In the genomic region with DNA sequence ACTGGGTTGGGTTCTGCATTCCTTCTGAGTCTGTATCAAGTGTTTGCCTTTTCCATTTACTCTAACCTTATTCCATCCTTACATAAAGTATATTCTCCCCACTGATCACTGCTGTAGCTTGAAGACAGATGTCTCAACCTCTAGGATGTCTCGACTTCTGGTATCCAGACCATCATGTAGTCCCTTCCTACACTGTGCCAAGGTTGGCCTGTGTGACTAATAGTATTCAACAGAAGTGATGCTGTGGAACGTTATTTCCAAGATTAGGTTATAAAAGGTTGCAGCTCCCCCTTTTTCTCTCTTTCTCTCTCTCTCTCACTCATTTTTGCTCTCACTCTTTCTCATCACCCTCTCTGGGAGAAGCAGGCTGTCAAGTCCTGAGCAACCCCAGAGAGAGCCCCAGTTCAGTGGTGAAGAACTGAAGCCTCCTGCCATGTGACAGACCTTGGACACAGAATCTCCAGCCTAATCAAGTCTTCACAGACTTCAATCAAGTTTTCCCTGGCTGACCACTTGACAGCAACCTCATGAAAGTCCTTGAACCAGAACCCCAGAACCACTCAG, we compare ENCODE assay signal across 27 cellular contexts.
"Had no signal": no experiment of that assay in that cellular context is flagged by ENCODE, and none has a peak within 500 bp of the region (broad histone marks: within the 10 kb centered on the region; RNA-seq: fewer than 3 reads in every experiment).

No MANE protein-coding gene starts in this region.

- H3K4me3 Mint-ChIP-seq: activated B cell treated with CpG ODN at 0.5 μM for 24 hours; activated CD4-positive, alpha-beta memory T cell treated with anti-CD3 and anti-CD28 coated beads, Interleukin-2, amount 10 ng/mL, durations not matched to agents 7 days and 5 days; activated CD4-positive, alpha-beta T cell treated with anti-CD3 and anti-CD28 coated beads, Interleukin-2, amount 10 ng/mL, durations not matched to agents 7 days and 5 days; activated naive CD4-positive, alpha-beta T cell treated with anti-CD3 and anti-CD28 coated beads, Interleukin-2, amount 10 ng/mL, durations not matched to agents 7 days and 5 days; activated naive CD8-positive, alpha-beta T cell treated with anti-CD3 and anti-CD28 coated beads, Interleukin-2, amount 10 ng/mL, durations not matched to agents 7 days and 5 days; central memory CD8-positive, alpha-beta T cell; dendritic cell treated with granulocyte-macrophage colony-stimulating factor and Interleukin-4, amounts not matched to agents 40 ng/mL and 50 ng/mL, for 4 days; endodermal cell; T-helper 17 cell; T-helper 2 cell treated with Interferon-gamma antibody and Interleukin-4, amounts not matched to agents 5 μg/mL and 100 μg/mL, for 36 hours had no signal

- H3K4me1 Mint-ChIP-seq: activated B cell treated with CpG ODN at 0.5 μM for 24 hours had no signal

- ATAC-seq: activated CD4-positive, CD25-positive, alpha-beta regulatory T cell treated with anti-CD3 and anti-CD28 coated beads, Interleukin-2, amount 50 U/mL, for 24 hours; esophagus mucosa; SK-N-SH treated with all-trans-retinoic acid at 6 μM for 48 hours; T-helper 17 cell had no signal

- H3K27me3 Mint-ChIP-seq: activated B cell treated with CpG ODN at 0.5 μM for 24 hours; activated naive CD4-positive, alpha-beta T cell treated with anti-CD3 and anti-CD28 coated beads, Interleukin-2, amount 10 ng/mL, durations not matched to agents 7 days and 5 days; activated naive CD8-positive, alpha-beta T cell treated with anti-CD3 and anti-CD28 coated beads, Interleukin-2, amount 10 ng/mL, durations not matched to agents 7 days and 5 days; central memory CD8-positive, alpha-beta T cell; dendritic cell treated with granulocyte-macrophage colony-stimulating factor and Interleukin-4, amounts not matched to agents 40 ng/mL and 50 ng/mL, for 4 days had no signal

- H3K36me3 Mint-ChIP-seq: activated naive CD4-positive, alpha-beta T cell treated with anti-CD3 and anti-CD28 coated beads, Interleukin-2, amount 10 ng/mL, durations not matched to agents 7 days and 5 days; activated naive CD8-positive, alpha-beta T cell treated with anti-CD3 and anti-CD28 coated beads, Interleukin-2, amount 10 ng/mL, durations not matched to agents 7 days and 5 days had no signal

- H3K9me3 Mint-ChIP-seq: activated B cell treated with CpG ODN at 0.5 μM for 24 hours; activated CD4-positive, alpha-beta memory T cell treated with anti-CD3 and anti-CD28 coated beads, Interleukin-2, amount 10 ng/mL, durations not matched to agents 7 days and 5 days; activated CD4-positive, alpha-beta T cell treated with anti-CD3 and anti-CD28 coated beads, Interleukin-2, amount 10 ng/mL, durations not matched to agents 7 days and 5 days; activated naive CD4-positive, alpha-beta T cell treated with anti-CD3 and anti-CD28 coated beads, Interleukin-2, amount 10 ng/mL, durations not matched to agents 7 days and 5 days; activated naive CD8-positive, alpha-beta T cell treated with anti-CD3 and anti-CD28 coated beads, Interleukin-2, amount 10 ng/mL, durations not matched to agents 7 days and 5 days; activated T-helper 2 cell treated with anti-CD3 and anti-CD28 coated beads, Interferon-gamma antibody, Interleukin-2, Interleukin-4, amounts not matched to agents 10 μg/mL and 5 μg/mL and 100 μg/mL, durations not matched to agents 14 hours and 24 hours and 36 hours; central memory CD8-positive, alpha-beta T cell; dendritic cell treated with granulocyte-macrophage colony-stimulating factor and Interleukin-4, amounts not matched to agents 40 ng/mL and 50 ng/mL, for 4 days; endodermal cell; T-helper 2 cell treated with Interferon-gamma antibody and Interleukin-4, amounts not matched to agents 5 μg/mL and 100 μg/mL, for 36 hours had no signal

- DNase-seq: activated B cell treated with CpG ODN at 0.5 μM for 24 hours; activated CD4-positive, alpha-beta memory T cell treated with anti-CD3 and anti-CD28 coated beads, Interleukin-2, amount 10 ng/mL, durations not matched to agents 7 days and 5 days; activated CD4-positive, alpha-beta T cell treated with anti-CD3 and anti-CD28 coated beads, Interleukin-2, amount 10 ng/mL, durations not matched to agents 7 days and 5 days; activated CD4-positive, alpha-beta T cell treated with anti-CD3 and anti-CD28 coated beads, Interleukin-2, amount 50 U/mL, for 4 hours; activated CD8-positive, alpha-beta memory T cell treated with anti-CD3 and anti-CD28 coated beads, Interleukin-2, amount 50 U/mL, for 48 hours; activated effector memory CD4-positive, alpha-beta T cell treated with anti-CD3 and anti-CD28 coated beads, Interleukin-2, amount 50 U/mL, for 16 hours; activated naive CD4-positive, alpha-beta T cell treated with anti-CD3 and anti-CD28 coated beads, Interleukin-2, amount 10 ng/mL, durations not matched to agents 7 days and 5 days; activated naive CD8-positive, alpha-beta T cell treated with anti-CD3 and anti-CD28 coated beads, Interleukin-2, amount 10 ng/mL, durations not matched to agents 7 days and 5 days; amniotic stem cell; anterior cingulate cortex; brain microvascular endothelial cell; dorsolateral prefrontal cortex; effector memory CD4-positive, alpha-beta T cell; endodermal cell; foreskin fibroblast; head of caudate nucleus; T-helper 1 cell; T-helper 17 cell; T1000; WERI-Rb-1 had no signal

- H3K27ac Mint-ChIP-seq: activated B cell treated with CpG ODN at 0.5 μM for 24 hours; activated CD4-positive, alpha-beta memory T cell treated with anti-CD3 and anti-CD28 coated beads, Interleukin-2, amount 10 ng/mL, durations not matched to agents 7 days and 5 days; activated CD4-positive, alpha-beta T cell treated with anti-CD3 and anti-CD28 coated beads, Interleukin-2, amount 10 ng/mL, durations not matched to agents 7 days and 5 days; activated naive CD4-positive, alpha-beta T cell treated with anti-CD3 and anti-CD28 coated beads, Interleukin-2, amount 10 ng/mL, durations not matched to agents 7 days and 5 days; activated naive CD8-positive, alpha-beta T cell treated with anti-CD3 and anti-CD28 coated beads, Interleukin-2, amount 10 ng/mL, durations not matched to agents 7 days and 5 days; activated T-helper 2 cell treated with anti-CD3 and anti-CD28 coated beads, Interferon-gamma antibody, Interleukin-2, Interleukin-4, amounts not matched to agents 10 μg/mL and 5 μg/mL and 100 μg/mL, durations not matched to agents 14 hours and 24 hours and 36 hours; dendritic cell treated with granulocyte-macrophage colony-stimulating factor and Interleukin-4, amounts not matched to agents 40 ng/mL and 50 ng/mL, for 4 days; endodermal cell; T-helper 17 cell; T-helper 2 cell treated with Interferon-gamma antibody and Interleukin-4, amounts not matched to agents 5 μg/mL and 100 μg/mL, for 36 hours had no signal
